Comparison of ENCODE assay signal across 8 cellular contexts in the genomic region with DNA sequence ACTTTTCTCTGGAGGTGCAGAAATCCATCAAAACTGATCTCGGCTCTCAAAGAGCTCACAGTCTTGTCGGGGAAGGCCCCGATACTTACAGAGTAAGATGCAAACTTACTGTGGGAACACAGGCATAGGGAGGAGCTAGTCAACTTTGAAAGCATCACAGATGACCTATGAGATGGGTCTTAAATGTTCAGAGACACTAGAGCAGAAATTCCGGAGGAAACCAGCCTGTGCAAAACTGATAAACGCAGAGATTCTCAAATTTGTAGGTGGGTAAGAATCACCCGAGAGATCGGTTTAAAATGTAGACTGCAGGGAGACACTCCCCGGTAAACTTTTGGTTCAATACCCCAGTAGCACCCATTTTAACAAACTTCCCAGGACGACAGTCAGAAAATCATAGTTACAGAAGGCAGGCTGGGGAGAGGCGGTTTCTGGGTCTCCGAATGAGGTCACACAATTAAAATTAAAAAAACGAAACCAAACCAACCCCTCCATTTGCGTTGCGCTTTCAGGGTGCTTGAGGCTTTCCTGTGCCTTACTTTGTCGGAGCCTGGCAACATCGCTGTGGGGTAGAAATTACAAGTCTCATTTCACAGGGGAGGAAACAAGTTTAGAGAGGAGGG. TPM values are rescaled to one million over a fixed set of nuclear protein-coding genes. Genes with fewer than 3 reads are reported as not detected.
DNase-seq lines count a peak whose midpoint lies in the region; ATAC-seq, FAIRE-seq and TF ChIP-seq lines count a peak whose summit lies in the region.

No MANE protein-coding gene starts in this region.

- H3K4me2 ChIP-seq in endothelial cell of umbilical vein (ENCODE audit: insufficient read depth, low read length): peak overlapping the region; percentile 88

- ATAC-seq in GM21381 (IDR thresholded peaks at IDR 0.05; ENCODE audit: unreplicated experiment) (peak; percentile 22), upper lobe of right lung (no peak)
- ATAC-seq in naive thymus-derived CD4-positive, alpha-beta T cell: peak; percentile 35

- H3K9me1 ChIP-seq in endothelial cell of umbilical vein (replicated peaks; ENCODE audit: control insufficient read depth, extremely low read depth, insufficient read depth, low read length): no peaks in the 10 kb centered on the region

- TF ChIP-seq POLR2A in endothelial cell of umbilical vein (IDR thresholded peaks at IDR 0.05; ENCODE audit: low read depth, low read length): no peak

- no peak for FAIRE-seq in endothelial cell of umbilical vein (lab: Jason Lieb, UNC)

- H3K4me3 ChIP-seq in HUES48 (ENCODE audit: low read depth, low read length) (peak overlapping the region; percentile 75), WERI-Rb-1 (ENCODE audit: low read depth, low read length) (peak overlapping the region; percentile 81), endothelial cell of umbilical vein (replicated peaks in 1 of 3; ENCODE audit: insufficient read depth in 1 of 3, low read depth in 1 of 3, low read length in 3 of 3) (peak overlapping the region; percentile 56 to 83 (median 78)), upper lobe of right lung (peak overlapping the region; percentile 90)
- peak overlapping the region; percentile 69 for H3K4me3 ChIP-seq in naive thymus-derived CD4-positive, alpha-beta T cell (ENCODE audit: low read length)

- H3K4me1 Mint-ChIP-seq in naive thymus-derived CD4-positive, alpha-beta T cell: peaks cover 21 to 41% (median 35%) of the 10 kb centered on the region in 7 donors

- peaks cover 42% of the 10 kb centered on the region for H3K79me2 ChIP-seq in endothelial cell of umbilical vein (ENCODE audit: control insufficient read depth, insufficient read depth, low read length)

- POLR2A ChIA-PET in endothelial cell of umbilical vein (lab: Charles Lee): interaction anchor here (0.6 to 1.6 kb wide), 5 partner anchors 13 to 67 kb away, joined by 3 to 13 read pairs (median 3); a partner anchor contains a TSS
- POLR2A ChIA-PET in naive thymus-derived CD4-positive, alpha-beta T cell (lab: Charles Lee): interaction anchor here (0.6 to 5.0 kb wide), 25 partner anchors 12 to 293 kb away, joined by 3 to 96 read pairs (median 4); a partner anchor contains a TSS

- H2AFZ ChIP-seq in endothelial cell of umbilical vein (ENCODE audit: low read depth, low read length): peak overlapping the region; percentile 78

- H3K27me3 ChIP-seq in HUES48 (ENCODE audit: control insufficient read depth, insufficient read depth, low read length) (no peaks in the 10 kb centered on the region), WERI-Rb-1 (ENCODE audit: insufficient read depth, low read depth, severe bottlenecking) (no peaks in the 10 kb centered on the region), endothelial cell of umbilical vein (ENCODE audit: control insufficient read depth in 2 of 2, insufficient read depth in 2 of 2, low read length in 2 of 2) (no peaks in the 10 kb centered on the region), upper lobe of right lung (no peaks in the 10 kb centered on the region)
- H3K27me3 ChIP-seq in naive thymus-derived CD4-positive, alpha-beta T cell (ENCODE audit: control insufficient read depth in 2 of 2, insufficient read depth in 2 of 2, low read length in 2 of 2): no peaks in the 10 kb centered on the region

- intact Hi-C loops in endothelial cell of umbilical vein (cut with micrococcal nuclease): loop anchor here (5.0 kb wide), 1 partner anchor 1031 kb away; a partner anchor contains a TSS
- intact Hi-C loops in naive thymus-derived CD4-positive, alpha-beta T cell (cut with micrococcal nuclease): loop anchor here (5.0 to 10.0 kb wide), 8 partner anchors 64 to 1471 kb away; a partner anchor contains a TSS
- intact Hi-C loops in upper lobe of right lung (cut with DNase I): no loop called here

- in situ Hi-C loops in G401 (cut with HindIII; ENCODE audit: low sequenced_read_pairs): no loop called here

- H3K9me3 Mint-ChIP-seq in naive thymus-derived CD4-positive, alpha-beta T cell: peaks cover 0 to 3% (median 0%) of the 10 kb centered on the region in 11 donors

- H3K27ac ChIP-seq in HUES48 (ENCODE audit: low read depth, low read length) (peak overlapping the region; percentile 99), WERI-Rb-1 (peak overlapping the region; percentile 65), endothelial cell of umbilical vein (ENCODE audit: insufficient read depth, low read depth, low read length) (peak overlapping the region; percentile 87), upper lobe of right lung (peak overlapping the region; percentile 99)
- peak overlapping the region; percentile 98 for H3K27ac ChIP-seq in naive thymus-derived CD4-positive, alpha-beta T cell (ENCODE audit: low read depth, low read length)

- H3K36me3 Mint-ChIP-seq in naive thymus-derived CD4-positive, alpha-beta T cell: peaks cover 4 to 13% (median 10%) of the 10 kb centered on the region in 5 donors

- H3K9me3 ChIP-seq in HUES48 (ENCODE audit: control insufficient read depth, insufficient read depth, low read length): no peaks in the 10 kb centered on the region
- no peaks in the 10 kb centered on the region for H3K9me3 ChIP-seq in WERI-Rb-1 (ENCODE audit: severe bottlenecking)
- H3K9me3 ChIP-seq in endothelial cell of umbilical vein (replicated peaks; ENCODE audit: control insufficient read depth, insufficient read depth, low read length): no peaks in the 10 kb centered on the region
- H3K9me3 ChIP-seq in naive thymus-derived CD4-positive, alpha-beta T cell (ENCODE audit: control insufficient read depth in 2 of 3, low read length in 3 of 3): no peaks in the 10 kb centered on the region
- no peaks in the 10 kb centered on the region for H3K9me3 ChIP-seq in upper lobe of right lung

- CTCF ChIA-PET in endothelial cell of umbilical vein (lab: Charles Lee): interaction anchor here (0.6 to 2.9 kb wide), 12 partner anchors 12 to 228 kb away, joined by 3 to 17 read pairs (median 5); a partner anchor contains a TSS
- CTCF ChIA-PET in naive thymus-derived CD4-positive, alpha-beta T cell (lab: Charles Lee): interaction anchor here (1.2 to 2.7 kb wide), 5 partner anchors 28 to 74 kb away, joined by 3 to 13 read pairs (median 5); a partner anchor contains a TSS

- TF ChIP-seq CTCF in WERI-Rb-1 (IDR thresholded peaks at IDR 0.05; ENCODE audit: low read depth, low read length) (no peak), endothelial cell of umbilical vein (IDR thresholded peaks at IDR 0.05; ENCODE audit: extremely low read depth in 1 of 2, insufficient read depth in 1 of 2, low read depth in 1 of 2, low read length in 2 of 2) (no peak), upper lobe of right lung (IDR thresholded peaks at IDR 0.05) (no peak)

- peak overlapping the region; percentile 96 to 99 (median 98) for H3K4me3 Mint-ChIP-seq in naive thymus-derived CD4-positive, alpha-beta T cell

- H3K36me3 ChIP-seq in HUES48 (ENCODE audit: control insufficient read depth, insufficient read depth, low read length) (peaks cover 15% of the 10 kb centered on the region), WERI-Rb-1 (peaks cover 29% of the 10 kb centered on the region), endothelial cell of umbilical vein (ENCODE audit: control insufficient read depth in 2 of 2, extremely low read depth in 1 of 2, insufficient read depth in 2 of 2, low read length in 2 of 2) (peaks cover 2 to 3% of the 10 kb centered on the region in 2 experiments), upper lobe of right lung (peaks cover 25% of the 10 kb centered on the region)
- peaks cover 0 to 13% (median 0%) of the 10 kb centered on the region in 3 experiments for H3K36me3 ChIP-seq in naive thymus-derived CD4-positive, alpha-beta T cell (ENCODE audit: control insufficient read depth in 2 of 3, insufficient read depth in 3 of 3, low read length in 3 of 3)

- no peaks in the 10 kb centered on the region for H3K27me3 Mint-ChIP-seq in naive thymus-derived CD4-positive, alpha-beta T cell

- H3K4me1 ChIP-seq in HUES48 (ENCODE audit: control insufficient read depth, insufficient read depth, low read length) (peaks cover 15% of the 10 kb centered on the region), endothelial cell of umbilical vein (ENCODE audit: control insufficient read depth, extremely low read depth, insufficient read depth, low read length) (peaks cover 17% of the 10 kb centered on the region), upper lobe of right lung (peaks cover 42% of the 10 kb centered on the region)
- H3K4me1 ChIP-seq in naive thymus-derived CD4-positive, alpha-beta T cell (ENCODE audit: control insufficient read depth in 2 of 2, insufficient read depth in 2 of 2, low read length in 2 of 2): peaks cover 27 to 29% of the 10 kb centered on the region in 2 donors

- TSS peak; percentile 97 for BruUV-seq in endothelial cell of umbilical vein (replicated peaks; lab: Mats Ljungman, UMichigan)

- H3K27ac Mint-ChIP-seq in naive thymus-derived CD4-positive, alpha-beta T cell: peak overlapping the region; percentile 96 to 100 (median 100)

- H3K9ac ChIP-seq in HUES48 (ENCODE audit: low read depth, low read length) (peak overlapping the region; percentile 90), endothelial cell of umbilical vein (replicated peaks; ENCODE audit: extremely low read depth, insufficient read depth, low read length) (peak overlapping the region; percentile 95)

- peaks cover 7% of the 10 kb centered on the region for H4K20me1 ChIP-seq in endothelial cell of umbilical vein (replicated peaks; ENCODE audit: control insufficient read depth, extremely low read depth, insufficient read depth, low read length)

- DNase-seq in G401 (ENCODE audit: low spot score) (peak; percentile 55), WERI-Rb-1 (no peak), endothelial cell of umbilical vein (ENCODE audit: low read depth, low spot score) (peak; percentile 68), upper lobe of right lung (no peak), NCI-H2107 treated with DMSO at 0.1 percent for 48 hours (lab: John Stamatoyannopoulos, UW; ENCODE audit: unreplicated experiment) (no peak)
- peak in 7 of 9 donors; percentile 31 to 80 (median 72) for DNase-seq in naive thymus-derived CD4-positive, alpha-beta T cell

- dilution Hi-C loops in endothelial cell of umbilical vein (cut with MboI; ENCODE audit: extremely low pct_ligation_motif_present, low sequenced_read_pairs): no loop called here

RNA-seq across cellular contexts. Expression of a gene that starts 0.8 kb away (rescaled TPM):
- 83.5 and 115 TPM in 2 replicates for total RNA-seq in G401 (2014; rRNA removed; shearing (Covaris generic))
- 130 and 144 TPM in 2 replicates for total RNA-seq in endothelial cell of umbilical vein
- polyA plus RNA-seq in endothelial cell of umbilical vein: 32.4 and 38.0 TPM in 2 replicates
- polyA plus RNA-seq in endothelial cell of umbilical vein (2011; cell fraction: cytosol; rRNA removed): 51.6 and 54.0 TPM in 2 replicates
- 61.5 and 77.7 TPM in 2 replicates for polyA plus RNA-seq in endothelial cell of umbilical vein (2011; cell fraction: nucleus; rRNA removed)
- 56.8 and 76.2 TPM in 2 replicates for polyA plus RNA-seq in endothelial cell of umbilical vein (2012)
- polyA minus RNA-seq in endothelial cell of umbilical vein: 78.6 and 81.4 TPM in 2 replicates
- polyA minus RNA-seq in endothelial cell of umbilical vein (2011; cell fraction: cytosol; rRNA and poly(A)+ RNA removed): 57.8 TPM
- 49.0 and 74.2 TPM in 2 replicates for polyA minus RNA-seq in endothelial cell of umbilical vein (2011; cell fraction: nucleus; rRNA and poly(A)+ RNA removed)
- total RNA-seq in naive thymus-derived CD4-positive, alpha-beta T cell: 100 to 1,000 TPM in 3 of 5 experiments, 10 to 100 TPM in 2; 62.1 to 138 (median 122) TPM
- 100 to 1,000 TPM in 1 of 2 donors, 10 to 100 TPM in 1; 99.7 to 112 TPM for polyA plus RNA-seq in naive thymus-derived CD4-positive, alpha-beta T cell
- 88.6 TPM for total RNA-seq in upper lobe of right lung

Comparison
In these comparisons a context has a peak if more than half of its experiments do, and no peak if none do; other contexts are left out.
1. DNase-seq: peak in G401 (single experiment), endothelial cell of umbilical vein (single experiment) and naive thymus-derived CD4-positive, alpha-beta T cell (7 of 9); none in WERI-Rb-1 (single experiment), upper lobe of right lung (single experiment) and NCI-H2107 treated with DMSO at 0.1 percent for 48 hours (single experiment).
2. Peak in every context shown above with its lines, with median percentiles within 50 percentile points of each other: H3K27ac ChIP-seq and H3K4me3 ChIP-seq.